In genomic region chr6:21772467-21772866, GRCh38 we compare ENCODE assay signal across 28 cellular contexts.
"Had no signal": no experiment of that assay in that cellular context is flagged by ENCODE, and none has a peak within 500 bp of the region (broad histone marks: within the 10 kb centered on the region; RNA-seq: fewer than 3 reads in every experiment).

No MANE protein-coding gene starts in this region.

- H3K4me1 Mint-ChIP-seq: activated CD4-positive, alpha-beta T cell treated with anti-CD3 and anti-CD28 coated beads for 36 hours; activated naive CD8-positive, alpha-beta T cell treated with anti-CD3 and anti-CD28 coated beads for 36 hours; immature natural killer cell had no signal

- H3K9me3 Mint-ChIP-seq: activated naive CD8-positive, alpha-beta T cell treated with anti-CD3 and anti-CD28 coated beads for 36 hours; immature natural killer cell; natural killer cell treated with Interleukin-12 subunit alpha and Interleukin-12 subunit beta and Interleukin-15 and Interleukin-18, amount 100 ng/mL, for 72 hours; T-helper 2 cell treated with Interferon-gamma antibody and Interleukin-4, amounts not matched to agents 5 μg/mL and 100 μg/mL, for 36 hours had no signal

- H3K4me1 ChIP-seq: body of pancreas, colonic mucosa, spleen had no signal

- DNase-seq: activated CD4-positive, alpha-beta T cell treated with anti-CD3 and anti-CD28 coated beads for 36 hours; activated CD4-positive, CD25-positive, alpha-beta regulatory T cell; activated CD8-positive, alpha-beta memory T cell treated with anti-CD3 and anti-CD28 coated beads for 24 hours; activated effector memory CD4-positive, alpha-beta T cell treated with Interleukin-2 at 50 U/mL for 16 hours; activated naive CD4-positive, alpha-beta T cell treated with Interleukin-2 at 50 U/mL for 16 hours; activated naive CD8-positive, alpha-beta T cell treated with anti-CD3 and anti-CD28 coated beads for 36 hours; adrenal gland; aorta; body of pancreas; cerebellar nuclear complex; colonic mucosa; effector memory CD4-positive, alpha-beta T cell; foreskin fibroblast; head of caudate nucleus; hypothalamus; immature natural killer cell; kidney; left colon; midbrain; right cardiac atrium; spleen; stimulated activated naive CD4-positive, alpha-beta T cell treated with Interleukin-2 at 50 U/mL for 16 hours; T-helper 1 cell had no signal

- H3K9me3 ChIP-seq: adrenal gland, body of pancreas, colonic mucosa, spleen, tibial nerve had no signal

- ATAC-seq: activated CD4-positive, alpha-beta T cell treated with anti-CD3 and anti-CD28 coated beads for 36 hours; body of pancreas; esophagus mucosa; natural killer cell treated with Interleukin-12 subunit alpha and Interleukin-12 subunit beta and Interleukin-15 and Interleukin-18, amount 100 ng/mL, for 72 hours; right cardiac atrium had no signal

- H3K27me3 ChIP-seq: adrenal gland, body of pancreas, cardiac muscle cell, colonic mucosa, spleen, tibial nerve had no signal

- H3K27me3 Mint-ChIP-seq: activated naive CD8-positive, alpha-beta T cell treated with anti-CD3 and anti-CD28 coated beads for 36 hours had no signal

- H3K27ac ChIP-seq: adrenal gland, body of pancreas, colonic mucosa, spleen, tibial nerve had no signal

- H3K27ac Mint-ChIP-seq: activated CD4-positive, alpha-beta T cell treated with anti-CD3 and anti-CD28 coated beads for 36 hours; activated naive CD8-positive, alpha-beta T cell treated with anti-CD3 and anti-CD28 coated beads for 36 hours; immature natural killer cell; natural killer cell treated with Interleukin-12 subunit alpha and Interleukin-12 subunit beta and Interleukin-15 and Interleukin-18, amount 100 ng/mL, for 72 hours; T-helper 2 cell treated with Interferon-gamma antibody and Interleukin-4, amounts not matched to agents 5 μg/mL and 100 μg/mL, for 36 hours had no signal

- H3K4me3 Mint-ChIP-seq: activated CD4-positive, alpha-beta T cell treated with anti-CD3 and anti-CD28 coated beads for 36 hours; activated naive CD8-positive, alpha-beta T cell treated with anti-CD3 and anti-CD28 coated beads for 36 hours; immature natural killer cell; natural killer cell treated with Interleukin-12 subunit alpha and Interleukin-12 subunit beta and Interleukin-15 and Interleukin-18, amount 100 ng/mL, for 72 hours; T-helper 2 cell treated with Interferon-gamma antibody and Interleukin-4, amounts not matched to agents 5 μg/mL and 100 μg/mL, for 36 hours had no signal

- H3K36me3 Mint-ChIP-seq: activated naive CD8-positive, alpha-beta T cell treated with anti-CD3 and anti-CD28 coated beads for 36 hours; immature natural killer cell; natural killer cell treated with Interleukin-12 subunit alpha and Interleukin-12 subunit beta and Interleukin-15 and Interleukin-18, amount 100 ng/mL, for 72 hours had no signal

- H3K4me3 ChIP-seq: adrenal gland, body of pancreas, cardiac muscle cell, colonic mucosa, spleen, tibial nerve had no signal

- H3K36me3 ChIP-seq: adrenal gland, cardiac muscle cell, colonic mucosa, spleen, tibial nerve had no signal
